1 cellular context compared by ENCODE assay signal in genomic region chr15:70451861-70452653, GRCh38.
TF ChIP-seq lines count a peak whose summit lies in the region.

No MANE protein-coding gene starts in this region.

TF ChIP-seq in liver, 16 proteins besides CTCF, POLR2A, EP300 and RAD21 (continued from another document):
- TF ChIP-seq REST (IDR thresholded peaks at IDR 0.05): peak; percentile 70
- peak; percentile 96 to 97 for TF ChIP-seq RXRA (IDR thresholded peaks at IDR 0.05)
- TF ChIP-seq YY1 (IDR thresholded peaks at IDR 0.05): peak; percentile 63
- no peak for TF ChIP-seq ATF3 (IDR thresholded peaks at IDR 0.05)
- TF ChIP-seq TAF1 (conservative IDR thresholded peaks at IDR 0.05): no peak
- peak in 1 of 2 donors; percentile 25 for TF ChIP-seq EGR1 (IDR thresholded peaks at IDR 0.05; ENCODE audit: low read depth in 2 of 2)
- peak; percentile 49 for TF ChIP-seq FOXA1 (IDR thresholded peaks at IDR 0.05)
- peak; percentile 58 for TF ChIP-seq NR2F2 (IDR thresholded peaks at IDR 0.05)
- peak; percentile 6 for TF ChIP-seq ZBTB33 (IDR thresholded peaks at IDR 0.05)
